In the genomic region with DNA sequence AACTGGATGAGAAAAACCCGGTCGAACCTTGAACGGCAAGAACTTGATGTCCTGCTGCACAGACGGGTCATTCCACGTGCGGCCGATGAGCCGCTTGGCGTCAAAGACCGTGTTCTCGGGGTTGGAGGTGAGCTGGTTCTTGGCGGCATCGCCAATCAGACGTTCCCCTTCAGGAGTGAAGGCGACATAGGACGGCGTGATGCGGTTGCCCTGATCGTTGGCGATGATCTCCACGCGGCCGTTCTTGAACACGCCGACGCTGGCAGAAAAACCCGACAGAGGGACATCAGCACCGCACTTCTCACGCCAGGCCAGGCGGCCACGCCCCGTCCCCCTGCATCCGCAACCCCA, we compare ENCODE assay signal across 8 cellular contexts. TPM values are rescaled to one million over a fixed set of nuclear protein-coding genes. Genes with fewer than 3 reads are reported as not detected.
DNase-seq lines count a peak whose midpoint lies in the region; ATAC-seq and TF ChIP-seq lines count a peak whose summit lies in the region.

No MANE protein-coding gene starts in this region.

- H3K27ac ChIP-seq in thyroid gland = peak overlapping the region; percentile 83 to 98 (median 94)

- H3K4me3 ChIP-seq in mucosa of stomach (ENCODE audit: low read length) (peak overlapping the region; percentile 34), thyroid gland (replicated peaks in 1 of 3) (peak overlapping the region; percentile 99 to 100 (median 100))

- H3K27me3 ChIP-seq in mucosa of stomach (ENCODE audit: control insufficient read depth, insufficient read depth, low read length) (no peaks in the 10 kb centered on the region), thyroid gland (no peaks in the 10 kb centered on the region)

- TF ChIP-seq POLR2A in thyroid gland (IDR thresholded peaks at IDR 0.05) = no peak

- intact Hi-C loops in thyroid gland (cut with DNase I) = loop anchor here (5.0 to 10.0 kb wide), 2 partner anchors 38 to 466 kb away; a partner anchor contains a TSS

- H3K36me3 ChIP-seq in mucosa of stomach (ENCODE audit: control insufficient read depth, insufficient read depth, low read length) (peaks cover 10% of the 10 kb centered on the region), thyroid gland (peaks cover 38 to 43% of the 10 kb centered on the region in 2 donors)

- H3K9ac ChIP-seq in mucosa of stomach (ENCODE audit: low read length) = peak overlapping the region; percentile 68

- no peaks in the 10 kb centered on the region for H3K9me3 ChIP-seq in mucosa of stomach (ENCODE audit: control insufficient read depth, low read length)
- H3K9me3 ChIP-seq in thyroid gland = no peaks in the 10 kb centered on the region

- whole genome bisulfite sequencing in thyroid gland, 2 donors = 0% methylated on average over 14 to 33 of the region's 33 CpGs

- peak; percentile 1 for ATAC-seq in HG02884 (IDR thresholded peaks at IDR 0.05; ENCODE audit: unreplicated experiment)

- DNase-seq in NCI-H82 (lab: John Stamatoyannopoulos, UW) = peak; percentile 50
- DNase-seq in NCI-H82 treated with DMSO at 0.1 percent for 48 hours (lab: John Stamatoyannopoulos, UW; ENCODE audit: unreplicated experiment) = no peak
- DNase-seq in SW480 (ENCODE audit: low spot score) = peak; percentile 18
- peak; percentile 30 for DNase-seq in effector CD8-positive, alpha-beta T cell (lab: John Stamatoyannopoulos, UW)
- peak; percentile 40 to 47 for DNase-seq in thyroid gland
- DNase-seq in NCI-H2171 (lab: John Stamatoyannopoulos, UW) = no peak

- H3K4me1 ChIP-seq in mucosa of stomach (ENCODE audit: control insufficient read depth, insufficient read depth, low read length) = peaks cover 36% of the 10 kb centered on the region
- H3K4me1 ChIP-seq in thyroid gland = peaks cover 37 to 45% of the 10 kb centered on the region in 2 donors

- no peak for TF ChIP-seq CTCF in thyroid gland (IDR thresholded peaks at IDR 0.05)

RNA-seq across cellular contexts. Expression of a gene that starts 0.5 kb away (rescaled TPM):
- 100 to 1,000 TPM; 202 to 921 (median 592) TPM for total RNA-seq in thyroid gland

RNA-seq across cellular contexts. Expression of a gene that starts 21.0 kb away (rescaled TPM):
- total RNA-seq in thyroid gland = 100 to 1,000 TPM in 2 of 4 donors, 10 to 100 TPM in 2; 92.6 to 140 (median 104) TPM

RNA-seq across cellular contexts. Expression of a gene that starts 40.3 kb away (rescaled TPM):
- 10 to 100 TPM; 11.0 to 17.3 (median 15.4) TPM for total RNA-seq in thyroid gland

RNA-seq across cellular contexts. Expression of a gene that starts 51.0 kb away (rescaled TPM):
- total RNA-seq in thyroid gland = 10 to 100 TPM; 41.3 to 63.1 (median 47.8) TPM

Comparison
In these comparisons a context has a peak if more than half of its experiments do, and no peak if none do; other contexts are left out.
1. DNase-seq: peak in NCI-H82 (single experiment), SW480 (single experiment), effector CD8-positive, alpha-beta T cell (single experiment) and thyroid gland (2 of 2); none in NCI-H82 treated with DMSO at 0.1 percent for 48 hours (single experiment) and NCI-H2171 (single experiment).